16 cellular contexts compared by ENCODE assay signal in the genomic region with DNA sequence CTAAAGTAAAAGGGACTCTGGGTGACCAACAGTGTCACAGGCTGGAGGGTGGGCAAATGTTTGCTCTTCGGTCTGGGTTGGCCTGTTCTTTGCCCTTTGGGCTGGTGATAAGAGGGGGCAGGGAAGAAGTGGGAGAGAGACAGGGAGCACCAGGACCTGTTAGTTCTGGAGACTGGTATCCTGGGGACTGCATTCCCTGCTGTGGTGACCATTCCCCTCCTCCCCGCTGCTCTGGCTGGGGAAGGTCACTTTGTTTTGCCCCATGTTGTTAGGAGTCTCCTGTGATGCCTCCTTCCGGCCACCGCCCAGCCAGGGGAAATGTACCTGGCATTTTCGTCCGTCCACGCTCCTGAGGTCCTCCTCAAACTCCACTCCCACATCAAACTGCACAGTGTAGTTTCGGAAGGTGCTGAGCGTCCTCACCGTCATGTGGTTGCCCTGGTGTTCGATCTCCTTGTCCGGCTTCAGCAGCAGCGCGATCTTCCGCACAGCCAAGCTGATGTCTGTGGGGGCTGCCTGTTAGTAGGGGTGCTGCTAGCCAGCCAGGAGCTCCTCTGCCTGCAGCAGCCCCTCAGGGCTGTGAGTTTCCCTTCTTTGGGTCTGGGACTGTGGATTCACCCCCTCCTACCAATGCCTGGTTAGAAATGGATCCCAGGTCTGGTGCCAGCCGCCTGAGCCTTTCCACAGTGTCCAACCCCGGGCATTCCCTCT. TPM values are rescaled to one million over a fixed set of nuclear protein-coding genes. Genes with fewer than 3 reads are reported as not detected.
DNase-seq lines count a peak whose midpoint lies in the region; ATAC-seq and TF ChIP-seq lines count a peak whose summit lies in the region.
"Had no signal": no experiment of that assay in that cellular context is flagged by ENCODE, and none has a peak within 500 bp of the region (broad histone marks: within the 10 kb centered on the region; RNA-seq: fewer than 3 reads in every experiment).

No MANE protein-coding gene starts in this region.

- H3K4me1 ChIP-seq in muscle layer of duodenum (ENCODE audit: control insufficient read depth in 1 of 2, insufficient read depth in 2 of 2, low read length in 2 of 2) (peaks cover 0 to 20% of the 10 kb centered on the region in 2 donors), upper lobe of right lung (peaks cover 20% of the 10 kb centered on the region)

- no peak for TF ChIP-seq CTCF in chondrocyte (IDR thresholded peaks at IDR 0.05)
- no peak for TF ChIP-seq CTCF in upper lobe of right lung (IDR thresholded peaks at IDR 0.05)

- ATAC-seq in upper lobe of right lung, result no peak
- ATAC-seq in GM18520 (IDR thresholded peaks at IDR 0.05; ENCODE audit: unreplicated experiment), result no peak
- ATAC-seq: PC-3 had no signal

- peak overlapping the region; percentile 71 for H3K4me3 Mint-ChIP-seq in activated naive CD4-positive, alpha-beta T cell treated with anti-CD3 and anti-CD28 coated beads, Interleukin-2, amount 50 U/mL, for 24 hours
- H3K4me3 Mint-ChIP-seq in activated naive CD4-positive, alpha-beta T cell treated with anti-CD3 and anti-CD28 coated beads for 36 hours, result no peak overlapping the region
- no peak overlapping the region for H3K4me3 Mint-ChIP-seq in chondrocyte (ENCODE audit: unreplicated experiment)

- no peak overlapping the region for H3K27ac Mint-ChIP-seq in activated naive CD4-positive, alpha-beta T cell treated with anti-CD3 and anti-CD28 coated beads, Interleukin-2, amount 50 U/mL, for 24 hours
- H3K27ac Mint-ChIP-seq in activated naive CD4-positive, alpha-beta T cell treated with anti-CD3 and anti-CD28 coated beads for 36 hours, result no peak overlapping the region
- no peak overlapping the region for H3K27ac Mint-ChIP-seq in chondrocyte (ENCODE audit: unreplicated experiment)

- no peaks in the 10 kb centered on the region for H3K36me3 Mint-ChIP-seq in activated naive CD4-positive, alpha-beta T cell treated with anti-CD3 and anti-CD28 coated beads, Interleukin-2, amount 50 U/mL, for 24 hours
- no peaks in the 10 kb centered on the region for H3K36me3 Mint-ChIP-seq in activated naive CD4-positive, alpha-beta T cell treated with anti-CD3 and anti-CD28 coated beads for 36 hours (ENCODE audit: low read depth)
- no peaks in the 10 kb centered on the region for H3K36me3 Mint-ChIP-seq in chondrocyte (ENCODE audit: low read depth)

- no peak for DNase-seq in activated naive CD4-positive, alpha-beta T cell treated with anti-CD3 and anti-CD28 coated beads for 36 hours
- DNase-seq in chondrocyte (ENCODE audit: low spot score), result peak; percentile 59
- no peak for DNase-seq in upper lobe of right lung
- no peak for DNase-seq in NCI-H1048 (lab: John Stamatoyannopoulos, UW)
- no peak for DNase-seq in kidney glomerular epithelial cell (lab: John Stamatoyannopoulos, UW)
- DNase-seq: activated CD4-positive, alpha-beta T cell treated with anti-CD3 and anti-CD28 coated beads, Interleukin-2, amount 50 U/mL, for 48 hours; DMS153; dorsolateral prefrontal cortex; MM.1S; NCI-H345; PC-3; stimulated activated CD4-positive, alpha-beta T cell treated with anti-CD3 and anti-CD28 coated beads, Interleukin-12 subunit alpha, Interleukin-12 subunit beta, amount 100 ng/mL, for 4 hours had no signal

- peaks cover 36% of the 10 kb centered on the region for H3K4me1 Mint-ChIP-seq in activated naive CD4-positive, alpha-beta T cell treated with anti-CD3 and anti-CD28 coated beads, Interleukin-2, amount 50 U/mL, for 24 hours
- peaks cover 27% of the 10 kb centered on the region for H3K4me1 Mint-ChIP-seq in activated naive CD4-positive, alpha-beta T cell treated with anti-CD3 and anti-CD28 coated beads for 36 hours (ENCODE audit: low read depth)
- peaks cover 26% of the 10 kb centered on the region for H3K4me1 Mint-ChIP-seq in chondrocyte (ENCODE audit: low read depth)

- CTCF ChIA-PET in activated naive CD4-positive, alpha-beta T cell treated with anti-CD3 and anti-CD28 coated beads for 36 hours (lab: Charles Lee), result interaction anchor here (0.6 to 1.4 kb wide), 2 partner anchors 15 to 17 kb away, joined by 3 read pairs; no protein-coding TSS in a partner anchor

- intact Hi-C loops in activated naive CD4-positive, alpha-beta T cell treated with anti-CD3 and anti-CD28 coated beads for 36 hours (cut with micrococcal nuclease), result no loop called here
- intact Hi-C loops in upper lobe of right lung (cut with DNase I), result no loop called here

- H3K36me3 ChIP-seq in muscle layer of duodenum (ENCODE audit: control insufficient read depth in 1 of 2, insufficient read depth in 2 of 2, low read length in 2 of 2) (no peaks in the 10 kb centered on the region), upper lobe of right lung (no peaks in the 10 kb centered on the region)

- no peaks in the 10 kb centered on the region for H3K27me3 Mint-ChIP-seq in activated naive CD4-positive, alpha-beta T cell treated with anti-CD3 and anti-CD28 coated beads, Interleukin-2, amount 50 U/mL, for 24 hours
- H3K27me3 Mint-ChIP-seq in activated naive CD4-positive, alpha-beta T cell treated with anti-CD3 and anti-CD28 coated beads for 36 hours (ENCODE audit: low read depth), result no peaks in the 10 kb centered on the region
- no peaks in the 10 kb centered on the region for H3K27me3 Mint-ChIP-seq in chondrocyte (ENCODE audit: low read depth)

- H3K27me3 ChIP-seq in muscle layer of duodenum (ENCODE audit: low read depth, low read length) (peaks cover 3% of the 10 kb centered on the region), upper lobe of right lung (no peaks in the 10 kb centered on the region)
- H3K27me3 ChIP-seq: dorsolateral prefrontal cortex had no signal

- H3K4me3 ChIP-seq in muscle layer of duodenum (ENCODE audit: low read depth in 1 of 2, low read length in 2 of 2) (peak overlapping the region; percentile 19 to 78), upper lobe of right lung (peak overlapping the region; percentile 30)
- H3K4me3 ChIP-seq: dorsolateral prefrontal cortex had no signal

- H3K27ac ChIP-seq in muscle layer of duodenum (ENCODE audit: low read length) (no peak overlapping the region), upper lobe of right lung (no peak overlapping the region)
- H3K27ac ChIP-seq: dorsolateral prefrontal cortex had no signal

- H3K9me3 Mint-ChIP-seq in activated naive CD4-positive, alpha-beta T cell treated with anti-CD3 and anti-CD28 coated beads, Interleukin-2, amount 50 U/mL, for 24 hours, result no peaks in the 10 kb centered on the region
- H3K9me3 Mint-ChIP-seq in activated naive CD4-positive, alpha-beta T cell treated with anti-CD3 and anti-CD28 coated beads for 36 hours, result no peaks in the 10 kb centered on the region
- H3K9me3 Mint-ChIP-seq in chondrocyte (ENCODE audit: low read depth), result no peaks in the 10 kb centered on the region

- H3K9me3 ChIP-seq in muscle layer of duodenum (ENCODE audit: control insufficient read depth in 1 of 2, low read length in 2 of 2) (no peaks in the 10 kb centered on the region), upper lobe of right lung (no peaks in the 10 kb centered on the region)

RNA-seq across cellular contexts. Expression of a gene that starts 0.6 kb away (rescaled TPM):
- total RNA-seq in activated naive CD4-positive, alpha-beta T cell treated with anti-CD3 and anti-CD28 coated beads for 36 hours, result under 1 TPM in 1 of 2 experiments, not detected in 1; 0.57 TPM
- total RNA-seq in chondrocyte (not detected in 3 replicates), upper lobe of right lung (7.1 TPM)
- total RNA-seq: fibroblast of villous mesenchyme, PC-3 had no signal

RNA-seq across cellular contexts. Expression of a gene that starts 2.1 kb away (rescaled TPM):
- 10 to 100 TPM; 18.3 to 21.8 TPM for total RNA-seq in activated naive CD4-positive, alpha-beta T cell treated with anti-CD3 and anti-CD28 coated beads for 36 hours
- total RNA-seq in chondrocyte (15.5 to 19.9 TPM (median 18.2 TPM) in 3 replicates), upper lobe of right lung (48.2 TPM)

RNA-seq across cellular contexts. Expression of a gene that starts 19.1 kb away (rescaled TPM):
- total RNA-seq in activated naive CD4-positive, alpha-beta T cell treated with anti-CD3 and anti-CD28 coated beads for 36 hours, result 10 to 100 TPM; 10.3 to 11.5 TPM
- total RNA-seq in chondrocyte (20.3 to 21.0 TPM (median 20.4 TPM) in 3 replicates), upper lobe of right lung (91.6 TPM)

RNA-seq across cellular contexts. Expression of a gene that starts 35.8 kb away (rescaled TPM):
- total RNA-seq in activated naive CD4-positive, alpha-beta T cell treated with anti-CD3 and anti-CD28 coated beads for 36 hours, result 1 to 10 TPM; 1.4 to 1.5 TPM
- total RNA-seq in chondrocyte, result 19.7 to 21.9 TPM (median 19.8 TPM) in 3 replicates
- total RNA-seq in upper lobe of right lung, result 367 TPM
